ENCODE assay signal across 20 cellular contexts in the genomic region with DNA sequence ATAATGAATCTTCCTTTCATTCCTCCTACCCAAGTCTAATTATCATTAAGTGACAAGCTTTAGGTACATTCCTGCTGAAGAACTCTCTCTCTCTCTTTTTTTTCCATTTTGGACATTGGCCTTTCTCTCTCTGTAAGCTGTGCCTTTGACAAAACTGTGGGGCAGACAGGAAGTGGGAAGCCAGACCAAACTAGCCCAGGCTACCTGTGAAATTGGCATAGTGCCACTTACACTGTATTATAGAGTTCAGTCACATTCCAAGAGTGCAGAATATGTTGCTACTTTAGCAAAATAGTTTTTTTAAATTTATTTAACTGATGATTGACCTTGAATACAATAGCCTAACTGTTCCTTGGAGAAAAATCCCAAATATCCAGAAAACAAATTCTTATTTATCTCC.
DNase-seq lines count a peak whose midpoint lies in the region; ATAC-seq and TF ChIP-seq lines count a peak whose summit lies in the region.
"Had no signal": no experiment of that assay in that cellular context is flagged by ENCODE, and none has a peak within 500 bp of the region (broad histone marks: within the 10 kb centered on the region; RNA-seq: fewer than 3 reads in every experiment).

No MANE protein-coding gene starts in this region.

- no peaks in the 10 kb centered on the region for H3K27me3 Mint-ChIP-seq in Calu3 (ENCODE audit: unreplicated experiment)
- no peaks in the 10 kb centered on the region for H3K27me3 Mint-ChIP-seq in endothelial cell (ENCODE audit: unreplicated experiment)
- no peaks in the 10 kb centered on the region for H3K27me3 Mint-ChIP-seq in activated T-cell treated with anti-CD3 and anti-CD28 coated beads, Interleukin-2, amount 50 U/mL, for 72 hours (ENCODE audit: low read depth)

- TF ChIP-seq EP300 in Ishikawa (IDR thresholded peaks at IDR 0.05; ENCODE audit: borderline replicate concordance), result no peak

- ATAC-seq in GM18511 (IDR thresholded peaks at IDR 0.05; ENCODE audit: unreplicated experiment), result no peak
- no peak for ATAC-seq in activated T-cell treated with anti-CD3 and anti-CD28 coated beads, Interleukin-2, amount 50 U/mL, for 72 hours (replicated peaks in 1 of 2)
- ATAC-seq: CD8-positive, alpha-beta T cell; GM12878; HCT116; K562; SK-N-SH treated with all-trans-retinoic acid at 6 μM for 48 hours had no signal

- H3K9ac ChIP-seq in mammary epithelial cell (ENCODE audit: insufficient read depth, low read length), result no peak overlapping the region
- H3K9ac ChIP-seq: BLaER1 treated with 17β-estradiol and CSF1 and Interleukin-3, amounts not matched to agents 10 nM and 100 nM had no signal

- TF ChIP-seq RAD21 in Ishikawa (IDR thresholded peaks at IDR 0.05; ENCODE audit: low read depth), result no peak

- H3K27me3 ChIP-seq in mammary epithelial cell (ENCODE audit: insufficient read depth, low read length), result no peaks in the 10 kb centered on the region
- H3K27me3 ChIP-seq: BLaER1 treated with 17β-estradiol and CSF1 and Interleukin-3, amounts not matched to agents 10 nM and 100 nM had no signal

- H3K27ac Mint-ChIP-seq in Calu3 (ENCODE audit: unreplicated experiment) (peak overlapping the region; percentile 58), endothelial cell (ENCODE audit: unreplicated experiment) (no peak overlapping the region)
- no peak overlapping the region for H3K27ac Mint-ChIP-seq in activated T-cell treated with anti-CD3 and anti-CD28 coated beads, Interleukin-2, amount 50 U/mL, for 72 hours
- H3K27ac Mint-ChIP-seq: CD8-positive, alpha-beta T cell; T-helper 1 cell treated with Interleukin-12 subunit alpha and Interleukin-12 subunit beta and Interleukin-4 antibody, amounts not matched to agents 30 μg/mL and 1 μg/mL, for 36 hours had no signal

- no peaks in the 10 kb centered on the region for H3K9me3 ChIP-seq in mammary epithelial cell (replicated peaks; ENCODE audit: insufficient read depth, low read length)

- H3K36me3 Mint-ChIP-seq in Calu3 (ENCODE audit: insufficient read depth, unreplicated experiment) (no peaks in the 10 kb centered on the region), endothelial cell (ENCODE audit: low read depth, unreplicated experiment) (no peaks in the 10 kb centered on the region)
- no peaks in the 10 kb centered on the region for H3K36me3 Mint-ChIP-seq in activated T-cell treated with anti-CD3 and anti-CD28 coated beads, Interleukin-2, amount 50 U/mL, for 72 hours (ENCODE audit: insufficient read depth in 2 of 2)
- H3K36me3 Mint-ChIP-seq: CD8-positive, alpha-beta T cell had no signal

- DNase-seq in Calu3, result peak; percentile 34
- peak; percentile 40 for DNase-seq in mammary epithelial cell
- peak; percentile 53 for DNase-seq in kidney tubule cell (ENCODE audit: low spot score)
- DNase-seq in endothelial cell (ENCODE audit: low spot score), result no peak
- DNase-seq in activated T-cell treated with anti-CD3 and anti-CD28 coated beads, Interleukin-2, amount 50 U/mL, for 72 hours, result no peak
- no peak for DNase-seq in NCI-H524 treated with DMSO at 0.1 percent for 48 hours (lab: John Stamatoyannopoulos, UW)
- DNase-seq: CD8-positive, alpha-beta T cell; GOT3; NCI-H1105 treated with DMSO at 0.1 percent for 48 hours; NCI-H1694; NCI-H345; SHP77 treated with DMSO at 0.1 percent for 48 hours had no signal

- H3K27ac ChIP-seq in mammary epithelial cell (ENCODE audit: insufficient read depth, low read depth, low read length), result no peak overlapping the region
- H3K27ac ChIP-seq: BLaER1 treated with 17β-estradiol and CSF1 and Interleukin-3, amounts not matched to agents 10 nM and 100 nM had no signal

- H3K9me3 Mint-ChIP-seq in Calu3 (ENCODE audit: low read depth, unreplicated experiment), result peaks cover 2% of the 10 kb centered on the region
- no peaks in the 10 kb centered on the region for H3K9me3 Mint-ChIP-seq in endothelial cell (ENCODE audit: unreplicated experiment)
- peaks cover 2 to 6% of the 10 kb centered on the region in 2 donors for H3K9me3 Mint-ChIP-seq in activated T-cell treated with anti-CD3 and anti-CD28 coated beads, Interleukin-2, amount 50 U/mL, for 72 hours
- H3K9me3 Mint-ChIP-seq: CD8-positive, alpha-beta T cell; T-helper 1 cell treated with Interleukin-12 subunit alpha and Interleukin-12 subunit beta and Interleukin-4 antibody, amounts not matched to agents 30 μg/mL and 1 μg/mL, for 36 hours had no signal

- in situ Hi-C loops in mammary epithelial cell (cut with MboI; ENCODE audit: low sequenced_read_pairs in 2 of 2), result no loop called here

- CTCF ChIA-PET in Calu3 (lab: Charles Lee), result interaction anchor here (0.6 to 0.7 kb wide), 6 partner anchors 42 to 633 kb away, joined by 3 to 5 read pairs (median 3); no protein-coding TSS in a partner anchor
- CTCF ChIA-PET in mammary epithelial cell (lab: Charles Lee; ENCODE audit: low non-redundant PET), result interaction anchor here (0.7 kb wide), 1 partner anchor 420 kb away, joined by 3 read pairs; no protein-coding TSS in a partner anchor

- no peaks in the 10 kb centered on the region for H3K36me3 ChIP-seq in mammary epithelial cell (ENCODE audit: insufficient read depth, low read length)
- H3K36me3 ChIP-seq: BLaER1 treated with 17β-estradiol and CSF1 and Interleukin-3, amounts not matched to agents 10 nM and 100 nM had no signal

- H3K4me3 Mint-ChIP-seq in Calu3 (ENCODE audit: low read depth, unreplicated experiment) (no peak overlapping the region), endothelial cell (ENCODE audit: unreplicated experiment) (no peak overlapping the region)
- H3K4me3 Mint-ChIP-seq in activated T-cell treated with anti-CD3 and anti-CD28 coated beads, Interleukin-2, amount 50 U/mL, for 72 hours, result no peak overlapping the region
- H3K4me3 Mint-ChIP-seq: CD8-positive, alpha-beta T cell; T-helper 1 cell treated with Interleukin-12 subunit alpha and Interleukin-12 subunit beta and Interleukin-4 antibody, amounts not matched to agents 30 μg/mL and 1 μg/mL, for 36 hours had no signal

- H3K79me2 ChIP-seq in mammary epithelial cell (ENCODE audit: insufficient read depth, low read length), result no peaks in the 10 kb centered on the region

- dilution Hi-C loops in mammary epithelial cell (cut with HindIII; ENCODE audit: low sequenced_read_pairs), result no loop called here

- no peak for TF ChIP-seq CTCF in Calu3 (IDR thresholded peaks at IDR 0.05; ENCODE audit: unreplicated experiment)
- TF ChIP-seq CTCF in mammary epithelial cell (conservative IDR thresholded peaks at IDR 0.05 in 1 of 2, IDR thresholded peaks at IDR 0.05 in 1 of 2; ENCODE audit: extremely low read depth in 1 of 2, insufficient read depth in 1 of 2, low read depth in 1 of 2, low read length in 2 of 2), result no peak
- TF ChIP-seq CTCF in endothelial cell (IDR thresholded peaks at IDR 0.05; ENCODE audit: unreplicated experiment), result no peak

- H3K4me3 ChIP-seq in mammary epithelial cell (replicated peaks in 1 of 3; ENCODE audit: insufficient read depth in 1 of 3, low read depth in 2 of 3, low read length in 3 of 3), result no peak overlapping the region
- H3K4me3 ChIP-seq: BLaER1 treated with 17β-estradiol and CSF1 and Interleukin-3, amounts not matched to agents 10 nM and 100 nM; GM12878; K562 had no signal

- intact Hi-C loops in Calu3 (cut with micrococcal nuclease; ENCODE audit: unreplicated experiment), result no loop called here
- intact Hi-C loops in mammary epithelial cell (cut with micrococcal nuclease), result no loop called here

- H2AFZ ChIP-seq in mammary epithelial cell (ENCODE audit: low read depth, low read length), result peak overlapping the region; percentile 30

- H3K4me1 Mint-ChIP-seq in Calu3 (ENCODE audit: low read depth, unreplicated experiment) (peaks cover 18% of the 10 kb centered on the region), endothelial cell (ENCODE audit: unreplicated experiment) (no peaks in the 10 kb centered on the region)
- H3K4me1 Mint-ChIP-seq in activated T-cell treated with anti-CD3 and anti-CD28 coated beads, Interleukin-2, amount 50 U/mL, for 72 hours (ENCODE audit: low read depth), result no peaks in the 10 kb centered on the region

- peaks cover 5% of the 10 kb centered on the region for H3K4me1 ChIP-seq in mammary epithelial cell (ENCODE audit: insufficient read depth, low read length)
- H3K4me1 ChIP-seq: BLaER1 treated with 17β-estradiol and CSF1 and Interleukin-3, amounts not matched to agents 10 nM and 100 nM had no signal

- H4K20me1 ChIP-seq in mammary epithelial cell (ENCODE audit: insufficient read depth, low read length), result no peaks in the 10 kb centered on the region
- H4K20me1 ChIP-seq: BLaER1 treated with 17β-estradiol and CSF1 and Interleukin-3, amounts not matched to agents 10 nM and 100 nM had no signal

- no peak overlapping the region for H3K4me2 ChIP-seq in mammary epithelial cell (ENCODE audit: insufficient read depth, low read depth, low read length)
- H3K4me2 ChIP-seq: BLaER1 treated with 17β-estradiol and CSF1 and Interleukin-3, amounts not matched to agents 10 nM and 100 nM had no signal

- no TSS peak for BruUV-seq in Calu3 (replicated peaks; lab: Mats Ljungman, UMichigan)
- BruUV-seq in mammary epithelial cell (replicated peaks; lab: Mats Ljungman, UMichigan), result no TSS peak

TF ChIP-seq in Ishikawa, 13 proteins besides CTCF, POLR2A, EP300 and RAD21 (continues in another document):
- TF ChIP-seq CREB1 (IDR thresholded peaks at IDR 0.05; ENCODE audit: low read depth) (no peak), ZBTB7A (IDR thresholded peaks at IDR 0.05; ENCODE audit: low read depth) (no peak), TAF1 (IDR thresholded peaks at IDR 0.05; ENCODE audit: low read depth) (no peak), YY1 (IDR thresholded peaks at IDR 0.05; ENCODE audit: low read depth) (no peak), TEAD4 (IDR thresholded peaks at IDR 0.05) (peak; percentile 32)
- TF ChIP-seq, protein P1, sequence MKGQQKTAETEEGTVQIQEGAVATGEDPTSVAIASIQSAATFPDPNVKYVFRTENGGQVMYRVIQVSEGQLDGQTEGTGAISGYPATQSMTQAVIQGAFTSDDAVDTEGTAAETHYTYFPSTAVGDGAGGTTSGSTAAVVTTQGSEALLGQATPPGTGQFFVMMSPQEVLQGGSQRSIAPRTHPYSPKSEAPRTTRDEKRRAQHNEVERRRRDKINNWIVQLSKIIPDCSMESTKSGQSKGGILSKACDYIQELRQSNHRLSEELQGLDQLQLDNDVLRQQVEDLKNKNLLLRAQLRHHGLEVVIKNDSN (IDR thresholded peaks at IDR 0.05), result no peak

Comparison
In these comparisons a context has a peak if more than half of its experiments do, and no peak if none do; other contexts are left out.
1. DNase-seq: peak in Calu3 (single experiment), mammary epithelial cell (single experiment) and kidney tubule cell (single experiment); none in endothelial cell (single experiment), activated T-cell treated with anti-CD3 and anti-CD28 coated beads, Interleukin-2, amount 50 U/mL, for 72 hours (0 of 2) and NCI-H524 treated with DMSO at 0.1 percent for 48 hours (single experiment).